In the genomic region with DNA sequence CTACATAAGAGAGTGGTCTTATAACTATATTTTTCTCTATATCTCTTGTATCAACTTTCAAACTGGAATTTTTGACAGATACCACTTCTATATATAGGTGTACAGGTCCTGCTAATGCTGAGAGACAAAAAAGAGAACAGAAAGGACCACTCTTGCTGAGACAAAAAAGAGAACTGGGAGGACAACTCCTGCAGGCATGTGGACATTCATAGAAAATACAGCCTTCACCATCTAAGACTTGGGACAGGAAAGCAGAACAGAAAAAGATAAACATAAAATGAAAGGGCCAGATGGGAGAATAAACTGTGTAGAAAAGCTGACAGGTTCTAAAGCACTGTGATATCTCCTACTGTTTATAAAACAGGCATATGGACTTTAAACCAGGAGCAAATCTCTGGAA, we compare ENCODE assay signal across 11 cellular contexts.
DNase-seq lines count a peak whose midpoint lies in the region; ATAC-seq lines count a peak whose summit lies in the region.
"Had no signal": no experiment of that assay in that cellular context is flagged by ENCODE, and none has a peak within 500 bp of the region (broad histone marks: within the 10 kb centered on the region; RNA-seq: fewer than 3 reads in every experiment).

No MANE protein-coding gene starts in this region.

- ATAC-seq in GM19397 (IDR thresholded peaks at IDR 0.05; ENCODE audit: unreplicated experiment) (peak; percentile 91), HG02763 (IDR thresholded peaks at IDR 0.05; ENCODE audit: unreplicated experiment) (peak; percentile 73), HG03442 (IDR thresholded peaks at IDR 0.05; ENCODE audit: unreplicated experiment) (peak; percentile 95), naive B cell (ENCODE audit: low read depth in 2 of 2) (peak; percentile 16 to 76)
- ATAC-seq in stimulated activated effector memory CD8-positive, alpha-beta T cell treated with anti-CD3 and anti-CD28 coated beads, Interleukin-12 subunit alpha, Interleukin-12 subunit beta, amount 100 ng/mL, for 72 hours = no peak
- ATAC-seq: upper lobe of right lung had no signal

- DNase-seq in naive B cell (no peak), HuH-7.5 (ENCODE audit: low spot score) (no peak)
- no peak for DNase-seq in stimulated activated effector memory CD8-positive, alpha-beta T cell treated with anti-CD3 and anti-CD28 coated beads, Interleukin-12 subunit alpha, Interleukin-12 subunit beta, amount 100 ng/mL, for 72 hours (ENCODE audit: low spot score in 2 of 2)
- DNase-seq in effector CD4-positive, alpha-beta T cell = no peak
- DNase-seq: erythroblast, NCI-H1417 treated with DMSO at 0.1 percent for 48 hours, upper lobe of right lung had no signal

- H3K27ac Mint-ChIP-seq in naive B cell = peak overlapping the region in 2 of 6 donors; percentile 12 to 48
- H3K27ac Mint-ChIP-seq in stimulated activated effector memory CD8-positive, alpha-beta T cell treated with anti-CD3 and anti-CD28 coated beads, Interleukin-12 subunit alpha, Interleukin-12 subunit beta, amount 100 ng/mL, for 72 hours = no peak overlapping the region
- H3K27ac Mint-ChIP-seq: activated T-helper 1 cell treated with anti-CD3 and anti-CD28 coated beads, Interleukin-12 subunit alpha, Interleukin-12 subunit beta, Interleukin-2, Interleukin-4 antibody, amounts not matched to agents 30 ng/mL and 10 ng/mL and 1 ng/mL, durations not matched to agents 14 hours and 24 hours and 36 hours had no signal

- H3K4me1 Mint-ChIP-seq in naive B cell = no peaks in the 10 kb centered on the region
- no peaks in the 10 kb centered on the region for H3K4me1 Mint-ChIP-seq in stimulated activated effector memory CD8-positive, alpha-beta T cell treated with anti-CD3 and anti-CD28 coated beads, Interleukin-12 subunit alpha, Interleukin-12 subunit beta, amount 100 ng/mL, for 72 hours

- no peaks in the 10 kb centered on the region for H3K27me3 Mint-ChIP-seq in naive B cell

- no peaks in the 10 kb centered on the region for H3K36me3 Mint-ChIP-seq in naive B cell
- H3K36me3 Mint-ChIP-seq in stimulated activated effector memory CD8-positive, alpha-beta T cell treated with anti-CD3 and anti-CD28 coated beads, Interleukin-12 subunit alpha, Interleukin-12 subunit beta, amount 100 ng/mL, for 72 hours = no peaks in the 10 kb centered on the region

- no peaks in the 10 kb centered on the region for H3K9me3 Mint-ChIP-seq in naive B cell
- H3K9me3 Mint-ChIP-seq in stimulated activated effector memory CD8-positive, alpha-beta T cell treated with anti-CD3 and anti-CD28 coated beads, Interleukin-12 subunit alpha, Interleukin-12 subunit beta, amount 100 ng/mL, for 72 hours = peaks cover 14% of the 10 kb centered on the region
- H3K9me3 Mint-ChIP-seq: activated T-helper 1 cell treated with anti-CD3 and anti-CD28 coated beads, Interleukin-12 subunit alpha, Interleukin-12 subunit beta, Interleukin-2, Interleukin-4 antibody, amounts not matched to agents 30 ng/mL and 10 ng/mL and 1 ng/mL, durations not matched to agents 14 hours and 24 hours and 36 hours had no signal

- H3K4me3 Mint-ChIP-seq in naive B cell = no peak overlapping the region
- H3K4me3 Mint-ChIP-seq in stimulated activated effector memory CD8-positive, alpha-beta T cell treated with anti-CD3 and anti-CD28 coated beads, Interleukin-12 subunit alpha, Interleukin-12 subunit beta, amount 100 ng/mL, for 72 hours = no peak overlapping the region
- H3K4me3 Mint-ChIP-seq: activated T-helper 1 cell treated with anti-CD3 and anti-CD28 coated beads, Interleukin-12 subunit alpha, Interleukin-12 subunit beta, Interleukin-2, Interleukin-4 antibody, amounts not matched to agents 30 ng/mL and 10 ng/mL and 1 ng/mL, durations not matched to agents 14 hours and 24 hours and 36 hours had no signal
